1 cellular context compared by ENCODE assay signal in genomic region chr13:95319551-95320274, GRCh38.
TF ChIP-seq lines count a peak whose summit lies in the region.

No MANE protein-coding gene starts in this region.

TF ChIP-seq in K562, 482 proteins besides CTCF, POLR2A, EP300 and RAD21 (continued from another document):
- TF ChIP-seq, protein P1, sequence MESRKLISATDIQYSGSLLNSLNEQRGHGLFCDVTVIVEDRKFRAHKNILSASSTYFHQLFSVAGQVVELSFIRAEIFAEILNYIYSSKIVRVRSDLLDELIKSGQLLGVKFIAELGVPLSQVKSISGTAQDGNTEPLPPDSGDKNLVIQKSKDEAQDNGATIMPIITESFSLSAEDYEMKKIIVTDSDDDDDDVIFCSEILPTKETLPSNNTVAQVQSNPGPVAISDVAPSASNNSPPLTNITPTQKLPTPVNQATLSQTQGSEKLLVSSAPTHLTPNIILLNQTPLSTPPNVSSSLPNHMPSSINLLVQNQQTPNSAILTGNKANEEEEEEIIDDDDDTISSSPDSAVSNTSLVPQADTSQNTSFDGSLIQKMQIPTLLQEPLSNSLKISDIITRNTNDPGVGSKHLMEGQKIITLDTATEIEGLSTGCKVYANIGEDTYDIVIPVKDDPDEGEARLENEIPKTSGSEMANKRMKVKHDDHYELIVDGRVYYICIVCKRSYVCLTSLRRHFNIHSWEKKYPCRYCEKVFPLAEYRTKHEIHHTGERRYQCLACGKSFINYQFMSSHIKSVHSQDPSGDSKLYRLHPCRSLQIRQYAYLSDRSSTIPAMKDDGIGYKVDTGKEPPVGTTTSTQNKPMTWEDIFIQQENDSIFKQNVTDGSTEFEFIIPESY (CRISPR knock-in tag; IDR thresholded peaks at IDR 0.05) = 0 out of 2 replicates have a peak, but pooled peaks have one; percentile 14
- TF ChIP-seq HMBOX1 (IDR thresholded peaks at IDR 0.05) = no peak
- no peak for TF ChIP-seq TAF1 (IDR thresholded peaks at IDR 0.05; ENCODE audit: control insufficient read depth, extremely low read depth, insufficient read depth, low read length, severe bottlenecking)
- TF ChIP-seq GATA2 (CRISPR knock-in tag; IDR thresholded peaks at IDR 0.05) = no peak
- TF ChIP-seq, protein P2, sequence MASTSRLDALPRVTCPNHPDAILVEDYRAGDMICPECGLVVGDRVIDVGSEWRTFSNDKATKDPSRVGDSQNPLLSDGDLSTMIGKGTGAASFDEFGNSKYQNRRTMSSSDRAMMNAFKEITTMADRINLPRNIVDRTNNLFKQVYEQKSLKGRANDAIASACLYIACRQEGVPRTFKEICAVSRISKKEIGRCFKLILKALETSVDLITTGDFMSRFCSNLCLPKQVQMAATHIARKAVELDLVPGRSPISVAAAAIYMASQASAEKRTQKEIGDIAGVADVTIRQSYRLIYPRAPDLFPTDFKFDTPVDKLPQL (IDR thresholded peaks at IDR 0.05; ENCODE audit: extremely low read depth, insufficient read length) = no peak
- TF ChIP-seq NFIX (CRISPR knock-in tag; IDR thresholded peaks at IDR 0.05; ENCODE audit: low read depth) = no peak
